In genomic region chr17:48011405-48012150, GRCh38 we compare ENCODE assay signal across 2 cellular contexts.
TF ChIP-seq lines count a peak whose summit lies in the region.

No MANE protein-coding gene starts in this region.

TF ChIP-seq in endothelial cell of umbilical vein, 7 proteins besides CTCF, POLR2A, EP300 and RAD21:
- no peak for TF ChIP-seq EZH2 (IDR thresholded peaks at IDR 0.05; ENCODE audit: borderline replicate concordance, low read depth, low read length, severe bottlenecking)
TF ChIP-seq in endothelial cell of umbilical vein: peak in this region for 0.

TF ChIP-seq in neural cell, 6 proteins besides CTCF, POLR2A, EP300 and RAD21:
- TF ChIP-seq TAF1 (IDR thresholded peaks at IDR 0.05; ENCODE audit: low read depth), result no peak
- no peak for TF ChIP-seq POLR2AphosphoS5 (IDR thresholded peaks at IDR 0.05)
- TF ChIP-seq, protein P1, sequence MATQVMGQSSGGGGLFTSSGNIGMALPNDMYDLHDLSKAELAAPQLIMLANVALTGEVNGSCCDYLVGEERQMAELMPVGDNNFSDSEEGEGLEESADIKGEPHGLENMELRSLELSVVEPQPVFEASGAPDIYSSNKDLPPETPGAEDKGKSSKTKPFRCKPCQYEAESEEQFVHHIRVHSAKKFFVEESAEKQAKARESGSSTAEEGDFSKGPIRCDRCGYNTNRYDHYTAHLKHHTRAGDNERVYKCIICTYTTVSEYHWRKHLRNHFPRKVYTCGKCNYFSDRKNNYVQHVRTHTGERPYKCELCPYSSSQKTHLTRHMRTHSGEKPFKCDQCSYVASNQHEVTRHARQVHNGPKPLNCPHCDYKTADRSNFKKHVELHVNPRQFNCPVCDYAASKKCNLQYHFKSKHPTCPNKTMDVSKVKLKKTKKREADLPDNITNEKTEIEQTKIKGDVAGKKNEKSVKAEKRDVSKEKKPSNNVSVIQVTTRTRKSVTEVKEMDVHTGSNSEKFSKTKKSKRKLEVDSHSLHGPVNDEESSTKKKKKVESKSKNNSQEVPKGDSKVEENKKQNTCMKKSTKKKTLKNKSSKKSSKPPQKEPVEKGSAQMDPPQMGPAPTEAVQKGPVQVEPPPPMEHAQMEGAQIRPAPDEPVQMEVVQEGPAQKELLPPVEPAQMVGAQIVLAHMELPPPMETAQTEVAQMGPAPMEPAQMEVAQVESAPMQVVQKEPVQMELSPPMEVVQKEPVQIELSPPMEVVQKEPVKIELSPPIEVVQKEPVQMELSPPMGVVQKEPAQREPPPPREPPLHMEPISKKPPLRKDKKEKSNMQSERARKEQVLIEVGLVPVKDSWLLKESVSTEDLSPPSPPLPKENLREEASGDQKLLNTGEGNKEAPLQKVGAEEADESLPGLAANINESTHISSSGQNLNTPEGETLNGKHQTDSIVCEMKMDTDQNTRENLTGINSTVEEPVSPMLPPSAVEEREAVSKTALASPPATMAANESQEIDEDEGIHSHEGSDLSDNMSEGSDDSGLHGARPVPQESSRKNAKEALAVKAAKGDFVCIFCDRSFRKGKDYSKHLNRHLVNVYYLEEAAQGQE (IDR thresholded peaks at IDR 0.05; ENCODE audit: borderline replicate concordance), result no peak
- TF ChIP-seq EZH2 (IDR thresholded peaks at IDR 0.05; ENCODE audit: borderline replicate concordance, insufficient read depth, low read length, poor library complexity, severe bottlenecking), result no peak
- TF ChIP-seq MXI1 (conservative IDR thresholded peaks at IDR 0.05; ENCODE audit: poor library complexity, severe bottlenecking), result no peak
- TF ChIP-seq SMC3 (conservative IDR thresholded peaks at IDR 0.05; ENCODE audit: poor library complexity), result no peak
TF ChIP-seq in neural cell: peak in this region for 0.
